In the genomic region with DNA sequence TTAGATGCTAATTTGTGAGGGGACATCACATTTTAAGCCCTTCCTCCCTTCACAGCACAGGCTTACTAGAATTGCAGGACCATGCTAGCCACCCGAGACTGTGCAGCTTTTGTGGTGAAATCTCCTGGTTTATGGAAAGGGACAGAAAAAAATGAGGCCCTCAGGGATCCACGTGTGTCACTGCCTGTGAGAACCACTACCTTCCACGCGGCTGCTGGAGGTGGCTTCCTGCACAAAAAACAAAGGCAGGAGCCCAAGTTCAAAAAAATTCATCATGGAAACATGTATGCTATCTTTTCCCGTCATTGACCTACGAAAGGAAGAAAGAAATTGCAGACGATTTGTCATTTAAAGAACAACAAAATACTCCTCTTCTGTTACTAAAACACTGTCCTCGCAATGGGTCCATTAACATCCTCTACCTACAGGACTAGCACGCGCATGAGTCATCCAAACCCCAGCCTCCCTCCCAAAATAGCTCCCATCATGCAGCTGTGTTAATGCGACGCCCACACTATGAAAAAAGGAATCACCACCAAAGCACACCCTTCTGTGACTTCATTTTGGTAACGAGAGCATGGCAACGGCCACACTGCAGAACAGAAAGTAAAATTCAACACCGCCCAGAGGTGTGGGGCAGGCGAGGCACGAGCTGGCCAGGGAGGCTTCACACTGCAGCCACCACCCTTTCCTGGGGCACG, we compare ENCODE assay signal across 1 cellular context.
TF ChIP-seq lines count a peak whose summit lies in the region.

No MANE protein-coding gene starts in this region.

TF ChIP-seq in GM23338, 12 proteins besides CTCF, POLR2A, EP300 and RAD21:
- no peak for TF ChIP-seq ETS1 (IDR thresholded peaks at IDR 0.05)
- TF ChIP-seq STAT1 (IDR thresholded peaks at IDR 0.05; ENCODE audit: unreplicated experiment) = no peak
- TF ChIP-seq ZNF331 (CRISPR knock-in tag; IDR thresholded peaks at IDR 0.05; ENCODE audit: low read depth) = no peak
- TF ChIP-seq, protein P1, sequence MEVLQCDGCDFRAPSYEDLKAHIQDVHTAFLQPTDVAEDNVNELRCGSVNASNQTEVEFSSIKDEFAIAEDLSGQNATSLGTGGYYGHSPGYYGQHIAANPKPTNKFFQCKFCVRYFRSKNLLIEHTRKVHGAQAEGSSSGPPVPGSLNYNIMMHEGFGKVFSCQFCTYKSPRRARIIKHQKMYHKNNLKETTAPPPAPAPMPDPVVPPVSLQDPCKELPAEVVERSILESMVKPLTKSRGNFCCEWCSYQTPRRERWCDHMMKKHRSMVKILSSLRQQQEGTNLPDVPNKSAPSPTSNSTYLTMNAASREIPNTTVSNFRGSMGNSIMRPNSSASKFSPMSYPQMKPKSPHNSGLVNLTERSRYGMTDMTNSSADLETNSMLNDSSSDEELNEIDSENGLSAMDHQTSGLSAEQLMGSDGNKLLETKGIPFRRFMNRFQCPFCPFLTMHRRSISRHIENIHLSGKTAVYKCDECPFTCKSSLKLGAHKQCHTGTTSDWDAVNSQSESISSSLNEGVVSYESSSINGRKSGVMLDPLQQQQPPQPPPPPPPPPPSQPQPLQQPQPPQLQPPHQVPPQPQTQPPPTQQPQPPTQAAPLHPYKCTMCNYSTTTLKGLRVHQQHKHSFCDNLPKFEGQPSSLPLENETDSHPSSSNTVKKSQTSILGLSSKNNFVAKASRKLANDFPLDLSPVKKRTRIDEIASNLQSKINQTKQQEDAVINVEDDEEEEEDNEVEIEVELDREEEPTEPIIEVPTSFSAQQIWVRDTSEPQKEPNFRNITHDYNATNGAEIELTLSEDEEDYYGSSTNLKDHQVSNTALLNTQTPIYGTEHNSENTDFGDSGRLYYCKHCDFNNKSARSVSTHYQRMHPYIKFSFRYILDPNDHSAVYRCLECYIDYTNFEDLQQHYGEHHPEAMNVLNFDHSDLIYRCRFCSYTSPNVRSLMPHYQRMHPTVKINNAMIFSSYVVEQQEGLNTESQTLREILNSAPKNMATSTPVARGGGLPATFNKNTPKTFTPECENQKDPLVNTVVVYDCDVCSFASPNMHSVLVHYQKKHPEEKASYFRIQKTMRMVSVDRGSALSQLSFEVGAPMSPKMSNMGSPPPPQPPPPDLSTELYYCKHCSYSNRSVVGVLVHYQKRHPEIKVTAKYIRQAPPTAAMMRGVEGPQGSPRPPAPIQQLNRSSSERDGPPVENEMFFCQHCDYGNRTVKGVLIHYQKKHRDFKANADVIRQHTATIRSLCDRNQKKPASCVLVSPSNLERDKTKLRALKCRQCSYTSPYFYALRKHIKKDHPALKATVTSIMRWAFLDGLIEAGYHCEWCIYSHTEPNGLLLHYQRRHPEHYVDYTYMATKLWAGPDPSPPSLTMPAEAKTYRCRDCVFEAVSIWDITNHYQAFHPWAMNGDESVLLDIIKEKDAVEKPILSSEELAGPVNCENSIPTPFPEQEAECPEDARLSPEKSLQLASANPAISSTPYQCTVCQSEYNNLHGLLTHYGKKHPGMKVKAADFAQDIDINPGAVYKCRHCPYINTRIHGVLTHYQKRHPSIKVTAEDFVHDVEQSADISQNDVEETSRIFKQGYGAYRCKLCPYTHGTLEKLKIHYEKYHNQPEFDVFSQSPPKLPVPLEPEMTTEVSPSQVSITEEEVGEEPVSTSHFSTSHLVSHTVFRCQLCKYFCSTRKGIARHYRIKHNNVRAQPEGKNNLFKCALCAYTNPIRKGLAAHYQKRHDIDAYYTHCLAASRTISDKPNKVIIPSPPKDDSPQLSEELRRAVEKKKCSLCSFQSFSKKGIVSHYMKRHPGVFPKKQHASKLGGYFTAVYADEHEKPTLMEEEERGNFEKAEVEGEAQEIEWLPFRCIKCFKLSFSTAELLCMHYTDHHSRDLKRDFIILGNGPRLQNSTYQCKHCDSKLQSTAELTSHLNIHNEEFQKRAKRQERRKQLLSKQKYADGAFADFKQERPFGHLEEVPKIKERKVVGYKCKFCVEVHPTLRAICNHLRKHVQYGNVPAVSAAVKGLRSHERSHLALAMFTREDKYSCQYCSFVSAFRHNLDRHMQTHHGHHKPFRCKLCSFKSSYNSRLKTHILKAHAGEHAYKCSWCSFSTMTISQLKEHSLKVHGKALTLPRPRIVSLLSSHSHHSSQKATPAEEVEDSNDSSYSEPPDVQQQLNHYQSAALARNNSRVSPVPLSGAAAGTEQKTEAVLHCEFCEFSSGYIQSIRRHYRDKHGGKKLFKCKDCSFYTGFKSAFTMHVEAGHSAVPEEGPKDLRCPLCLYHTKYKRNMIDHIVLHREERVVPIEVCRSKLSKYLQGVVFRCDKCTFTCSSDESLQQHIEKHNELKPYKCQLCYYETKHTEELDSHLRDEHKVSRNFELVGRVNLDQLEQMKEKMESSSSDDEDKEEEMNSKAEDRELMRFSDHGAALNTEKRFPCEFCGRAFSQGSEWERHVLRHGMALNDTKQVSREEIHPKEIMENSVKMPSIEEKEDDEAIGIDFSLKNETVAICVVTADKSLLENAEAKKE (CRISPR knock-in tag; IDR thresholded peaks at IDR 0.05) = no peak
- TF ChIP-seq CREB1 (CRISPR knock-in tag; IDR thresholded peaks at IDR 0.05; ENCODE audit: low read depth) = no peak
- TF ChIP-seq JUNB (IDR thresholded peaks at IDR 0.05; ENCODE audit: unreplicated experiment) = no peak
- no peak for TF ChIP-seq REST (IDR thresholded peaks at IDR 0.05; ENCODE audit: unreplicated experiment)
- no peak for TF ChIP-seq EZH2 (IDR thresholded peaks at IDR 0.05; ENCODE audit: low read depth, unreplicated experiment)
- no peak for TF ChIP-seq NANOG (IDR thresholded peaks at IDR 0.05; ENCODE audit: borderline replicate concordance)
- TF ChIP-seq ZNF114 (CRISPR knock-in tag; IDR thresholded peaks at IDR 0.05) = no peak
- no peak for TF ChIP-seq POLR2AphosphoS5 (IDR thresholded peaks at IDR 0.05; ENCODE audit: low read depth)
- TF ChIP-seq EZH2phosphoT487 (IDR thresholded peaks at IDR 0.05; ENCODE audit: unreplicated experiment) = no peak
